ENCODE assay signal across 8 cellular contexts in the genomic region with DNA sequence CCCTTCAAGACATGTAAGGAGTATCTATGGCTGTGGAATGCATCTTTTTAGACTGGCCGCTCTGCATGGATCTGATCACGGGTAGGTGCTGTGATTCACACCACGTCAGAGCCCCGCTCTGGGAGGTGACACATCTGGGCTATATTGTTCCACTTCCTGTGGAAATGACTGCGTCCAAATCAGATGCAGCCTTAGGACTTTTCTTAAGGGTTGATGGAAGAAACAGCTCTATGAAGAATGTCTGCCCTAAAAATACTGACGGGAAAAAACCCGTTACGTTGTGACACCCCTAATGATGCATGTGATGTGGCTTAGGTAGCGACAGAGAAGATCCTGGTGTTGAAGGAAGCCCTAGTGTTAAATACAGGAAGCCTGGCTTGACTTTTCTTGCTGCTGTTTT. TPM values are rescaled to one million over a fixed set of nuclear protein-coding genes. Genes with fewer than 3 reads are reported as not detected.
DNase-seq lines count a peak whose midpoint lies in the region; ATAC-seq and TF ChIP-seq lines count a peak whose summit lies in the region.

No MANE protein-coding gene starts in this region.

- H3K4me1 ChIP-seq in osteoblast (ENCODE audit: insufficient read depth, low read length) (peaks cover 38% of the 10 kb centered on the region), transverse colon (peaks cover 8 to 19% (median 15%) of the 10 kb centered on the region in 4 donors), spleen (peaks cover 7 to 78% (median 48%) of the 10 kb centered on the region in 6 donors)

- peak overlapping the region; percentile 68 for H2AFZ ChIP-seq in osteoblast (ENCODE audit: low read length)

- H3K36me3 Mint-ChIP-seq in T-helper 2 cell treated with Interferon-gamma antibody and Interleukin-4, amounts not matched to agents 5 μg/mL and 100 μg/mL, for 36 hours (ENCODE audit: low read depth): peaks cover 25% of the 10 kb centered on the region

- H3K27me3 ChIP-seq in brain microvascular endothelial cell (replicated peaks) (no peaks in the 10 kb centered on the region), osteoblast (ENCODE audit: insufficient read depth, low read length) (no peaks in the 10 kb centered on the region), transverse colon (no peaks in the 10 kb centered on the region), spleen (replicated peaks in 1 of 7) (no peaks in the 10 kb centered on the region)

- WGBS in transverse colon (ENCODE audit: low coverage in 1 of 2), 2 donors: 65 to 75% methylated on average over 9 of the region's 9 CpGs
- 23 to 42% (median 27%) methylated on average over 9 of the region's 9 CpGs for WGBS in spleen, 5 donors

- peak overlapping the region; percentile 85 for H3K27ac Mint-ChIP-seq in T-helper 2 cell treated with Interferon-gamma antibody and Interleukin-4, amounts not matched to agents 5 μg/mL and 100 μg/mL, for 36 hours

- peak overlapping the region; percentile 52 for H3K4me3 Mint-ChIP-seq in T-helper 2 cell treated with Interferon-gamma antibody and Interleukin-4, amounts not matched to agents 5 μg/mL and 100 μg/mL, for 36 hours

- TF ChIP-seq CTCF in AG04449 (IDR thresholded peaks at IDR 0.05; ENCODE audit: insufficient read depth, low read length, missing control alignments): no peak
- no peak for TF ChIP-seq CTCF in brain microvascular endothelial cell (IDR thresholded peaks at IDR 0.05; ENCODE audit: low read depth, low read length, missing control alignments)
- TF ChIP-seq CTCF in osteoblast (IDR thresholded peaks at IDR 0.05; ENCODE audit: extremely low read depth, low read depth, low read length): no peak
- no peak for TF ChIP-seq CTCF in transverse colon (IDR thresholded peaks at IDR 0.05)
- no peak for TF ChIP-seq CTCF in spleen (IDR thresholded peaks at IDR 0.05 in 8 of 11, conservative IDR thresholded peaks at IDR 0.05 in 3 of 11)

- CTCF ChIA-PET in AG04449 (lab: Yijun Ruan, JAX): interaction anchor here (1.3 to 1.5 kb wide), 2 partner anchors 11 to 19 kb away, joined by 3 read pairs; no protein-coding TSS in a partner anchor

- POLR2A ChIA-PET in AG04449 (lab: Yijun Ruan, JAX): interaction anchor here (1.6 kb wide), 1 partner anchor 13 kb away, joined by 5 read pairs; a partner anchor contains a TSS

- in situ Hi-C loops in brain microvascular endothelial cell (cut with HindIII; ENCODE audit: low pct_ligation_motif_present, low sequenced_read_pairs) (no loop called here), transverse colon (cut with MboI; ENCODE audit: low pct_ligation_motif_present in 1 of 4, low pct_unique_long_range_greater_than_20kb in 1 of 4, low sequenced_read_pairs in 3 of 4) (no loop called here)

- H3K9me3 ChIP-seq in osteoblast (ENCODE audit: low read depth, low read length) (no peaks in the 10 kb centered on the region), transverse colon (no peaks in the 10 kb centered on the region), spleen (no peaks in the 10 kb centered on the region)

- H3K4me3 ChIP-seq in AG04449 (ENCODE audit: low read depth, low read length) (peak overlapping the region; percentile 27; the same call in 1 of the 2 replicates), brain microvascular endothelial cell (ENCODE audit: low read depth, low read length) (no peak overlapping the region), osteoblast (ENCODE audit: insufficient read depth, low read length) (no peak overlapping the region), transverse colon (no peak overlapping the region), spleen (no peak overlapping the region)

- DNase-seq in AG04449 (ENCODE audit: low read depth, low spot score) (no peak), brain microvascular endothelial cell (peak; percentile 89), osteoblast (ENCODE audit: insufficient read length, low spot score, missing footprints) (peak; percentile 96), transverse colon (no peak), spleen (no peak)
- DNase-seq in T-helper 2 cell treated with Interferon-gamma antibody and Interleukin-4, amounts not matched to agents 5 μg/mL and 100 μg/mL, for 36 hours (ENCODE audit: low spot score): peak; percentile 79

- peaks cover 85% of the 10 kb centered on the region for H3K79me2 ChIP-seq in osteoblast (ENCODE audit: insufficient read depth, low read length)

- H3K4me2 ChIP-seq in osteoblast (ENCODE audit: insufficient read depth, low read length): peak overlapping the region; percentile 57

- peak overlapping the region; percentile 65 for H3K27ac ChIP-seq in brain microvascular endothelial cell
- peak overlapping the region; percentile 95 for H3K27ac ChIP-seq in osteoblast (ENCODE audit: low read depth, low read length)
- H3K27ac ChIP-seq in transverse colon: peak overlapping the region in 1 of 4 donors; percentile 0
- peak overlapping the region in 3 of 8 donors; percentile 12 to 40 (median 24) for H3K27ac ChIP-seq in spleen

- intact Hi-C loops in transverse colon (cut with DNase I; ENCODE audit: low total_unique reads): no loop called here
- intact Hi-C loops in spleen (cut with DNase I; ENCODE audit: low total_unique reads): no loop called here

- H3K36me3 ChIP-seq in brain microvascular endothelial cell (replicated peaks): no peaks in the 10 kb centered on the region
- no peaks in the 10 kb centered on the region for H3K36me3 ChIP-seq in osteoblast (ENCODE audit: insufficient read depth, low read length)
- H3K36me3 ChIP-seq in transverse colon: no peaks in the 10 kb centered on the region
- H3K36me3 ChIP-seq in spleen: peaks cover 0 to 17% (median 2%) of the 10 kb centered on the region in 6 donors

- ATAC-seq in GM18502 (IDR thresholded peaks at IDR 0.05; ENCODE audit: poor library complexity, unreplicated experiment): no peak
- no peak for ATAC-seq in HG02981 (IDR thresholded peaks at IDR 0.05; ENCODE audit: unreplicated experiment)

- no peaks in the 10 kb centered on the region for H3K9me3 Mint-ChIP-seq in T-helper 2 cell treated with Interferon-gamma antibody and Interleukin-4, amounts not matched to agents 5 μg/mL and 100 μg/mL, for 36 hours

- no peak for TF ChIP-seq EP300 in transverse colon (IDR thresholded peaks at IDR 0.05; ENCODE audit: low read depth)

- H3K27me3 Mint-ChIP-seq in T-helper 2 cell treated with Interferon-gamma antibody and Interleukin-4, amounts not matched to agents 5 μg/mL and 100 μg/mL, for 36 hours (ENCODE audit: low read depth): no peaks in the 10 kb centered on the region

- H4K20me1 ChIP-seq in osteoblast (ENCODE audit: insufficient read depth, low read length): no peaks in the 10 kb centered on the region

- H3K4me1 Mint-ChIP-seq in T-helper 2 cell treated with Interferon-gamma antibody and Interleukin-4, amounts not matched to agents 5 μg/mL and 100 μg/mL, for 36 hours (ENCODE audit: low read depth): peaks cover 45% of the 10 kb centered on the region

- TF ChIP-seq POLR2A in transverse colon (IDR thresholded peaks at IDR 0.05) (no peak), spleen (IDR thresholded peaks at IDR 0.05) (no peak)

RNA-seq across cellular contexts. Expression of a gene that starts 12.2 kb away (rescaled TPM):
- total RNA-seq in osteoblast: 20.3 and 23.5 TPM in 2 replicates
- 10 to 100 TPM; 15.3 to 25.1 (median 18.7) TPM for total RNA-seq in transverse colon
- total RNA-seq in spleen: 10 to 100 TPM; 33.7 to 57.1 (median 50.0) TPM
- 10 to 100 TPM; 15.9 to 27.5 (median 25.0) TPM for polyA plus RNA-seq in spleen

RNA-seq across cellular contexts. Expression of a gene that starts 27.1 kb away (rescaled TPM):
- total RNA-seq in osteoblast (not detected in 2 replicates), transverse colon (not detected), spleen (not detected)
- polyA plus RNA-seq in spleen: not detected

Comparison
In these comparisons a context has a peak if more than half of its experiments do, and no peak if none do; other contexts are left out.
1. DNase-seq: peak in T-helper 2 cell treated with Interferon-gamma antibody and Interleukin-4, amounts not matched to agents 5 μg/mL and 100 μg/mL, for 36 hours (single experiment), brain microvascular endothelial cell (single experiment) and osteoblast (single experiment); none in AG04449 (single experiment), transverse colon (single experiment) and spleen (single experiment).